2 cellular contexts compared by ENCODE assay signal in the genomic region with DNA sequence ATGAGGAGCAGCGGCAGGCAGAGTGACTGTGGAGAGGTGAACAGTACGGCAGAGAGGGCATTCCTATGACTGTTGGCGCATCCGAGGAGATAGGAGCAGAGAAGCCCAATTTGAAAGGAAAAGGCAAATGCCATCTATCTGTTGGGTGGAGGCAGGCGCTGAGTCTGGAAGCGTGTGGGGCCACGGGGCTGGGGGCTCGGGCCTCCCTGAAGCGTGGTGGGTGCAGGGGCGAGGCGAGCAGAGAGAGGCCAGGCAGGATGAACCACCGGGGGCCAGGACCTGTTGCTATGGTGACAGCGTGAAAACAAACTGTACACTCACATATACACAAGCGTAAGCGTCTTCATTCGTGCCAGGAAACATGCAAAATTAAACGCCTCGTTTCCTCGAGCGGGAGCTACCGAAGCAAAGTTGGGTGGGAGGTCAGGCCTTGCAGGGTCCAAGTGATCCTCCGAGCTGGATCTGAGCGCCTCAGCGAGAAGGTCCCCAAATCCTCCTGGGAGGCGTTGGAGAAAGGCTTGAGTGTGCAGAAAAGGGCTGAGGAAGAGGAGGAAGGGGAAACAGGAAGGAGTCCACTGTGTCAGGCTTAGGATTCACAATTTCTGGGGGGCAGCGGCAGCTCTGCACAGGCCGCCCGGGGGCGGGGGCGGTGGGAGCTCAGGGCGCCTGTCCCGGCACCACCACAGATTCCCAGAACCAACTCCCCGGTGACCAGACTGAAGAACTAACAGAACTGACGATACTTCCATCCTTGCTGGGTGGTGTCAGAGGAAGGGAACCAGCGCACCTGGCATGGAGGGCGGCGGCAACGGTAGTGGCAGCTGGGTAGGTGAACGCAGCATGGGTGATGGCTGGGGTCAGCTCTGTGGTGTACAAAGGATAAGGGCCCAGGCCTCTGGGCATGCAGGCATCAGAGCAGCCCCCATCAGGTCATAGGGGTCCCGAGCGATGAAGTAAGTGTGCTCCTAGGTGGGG.
TF ChIP-seq lines count a peak whose summit lies in the region.

No MANE protein-coding gene starts in this region.

TF ChIP-seq in GM23338, 12 proteins besides CTCF, POLR2A, EP300 and RAD21:
- TF ChIP-seq POLR2AphosphoS5 (IDR thresholded peaks at IDR 0.05; ENCODE audit: low read depth): no peak

TF ChIP-seq in K562, 482 proteins besides CTCF, POLR2A, EP300 and RAD21:
- TF ChIP-seq RFX1 (IDR thresholded peaks at IDR 0.05) (peak; percentile 57), SREBF2 (CRISPR knock-in tag; IDR thresholded peaks at IDR 0.05) (no peak)
